28 cellular contexts compared by ENCODE assay signal in the genomic region with DNA sequence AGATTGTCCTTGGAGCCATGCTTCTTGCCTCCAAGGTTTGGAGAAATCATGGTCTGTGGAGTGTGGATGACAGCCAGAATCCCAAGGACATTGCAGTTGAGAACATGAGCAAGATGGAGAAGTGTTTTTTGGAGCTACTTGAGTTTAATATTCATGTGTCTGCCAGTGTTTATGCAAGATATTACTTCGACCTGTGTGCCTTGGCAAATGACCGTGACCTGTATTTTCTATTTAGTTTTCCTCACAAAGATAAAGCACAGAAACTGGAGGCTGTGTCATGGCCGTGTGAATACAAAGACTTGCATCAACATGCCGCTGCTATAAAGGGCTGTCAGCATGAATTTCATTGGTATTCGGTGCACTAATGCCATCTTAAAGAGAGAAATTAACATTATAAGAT. TPM values are rescaled to one million over a fixed set of nuclear protein-coding genes. Genes with fewer than 3 reads are reported as not detected.
DNase-seq lines count a peak whose midpoint lies in the region; ATAC-seq and TF ChIP-seq lines count a peak whose summit lies in the region.
"Had no signal": no experiment of that assay in that cellular context is flagged by ENCODE, and none has a peak within 500 bp of the region (broad histone marks: within the 10 kb centered on the region; RNA-seq: fewer than 3 reads in every experiment).

No MANE protein-coding gene starts in this region.

- no peaks in the 10 kb centered on the region for H3K9me2 ChIP-seq in DOHH2 (replicated peaks; ENCODE audit: control insufficient read depth, low read length)

- H3K4me2 ChIP-seq in DOHH2 (ENCODE audit: low read length) = peak overlapping the region; percentile 44

- H3K36me3 ChIP-seq in DOHH2 (ENCODE audit: control insufficient read depth, low read length) (peaks cover 99% of the 10 kb centered on the region), SK-N-MC (ENCODE audit: insufficient read depth, low read length) (peaks cover 23% of the 10 kb centered on the region; the same call in 1 of the 2 replicates), suprapubic skin (no peaks in the 10 kb centered on the region), WERI-Rb-1 (peaks cover 57% of the 10 kb centered on the region)
- H3K36me3 ChIP-seq: ascending aorta, vagina had no signal

- H3K27me3 Mint-ChIP-seq in Calu3 (ENCODE audit: unreplicated experiment) = no peaks in the 10 kb centered on the region
- H3K27me3 Mint-ChIP-seq: activated CD4-positive, alpha-beta T cell treated with anti-CD3 and anti-CD28 coated beads, Interleukin-2, amount 10 ng/mL, durations not matched to agents 24 days and 14 days; activated naive CD8-positive, alpha-beta T cell treated with anti-CD3 and anti-CD28 coated beads for 36 hours had no signal

- no peaks in the 10 kb centered on the region for H3K9me3 Mint-ChIP-seq in Calu3 (ENCODE audit: low read depth, unreplicated experiment)
- H3K9me3 Mint-ChIP-seq: activated CD4-positive, alpha-beta T cell treated with anti-CD3 and anti-CD28 coated beads, Interleukin-2, amount 10 ng/mL, durations not matched to agents 24 days and 14 days; activated naive CD8-positive, alpha-beta T cell treated with anti-CD3 and anti-CD28 coated beads for 36 hours; activated T-cell treated with anti-CD3 and anti-CD28 coated beads, Interleukin-2, amount 50 U/mL, for 4 hours; endodermal cell; neural crest cell had no signal

- TF ChIP-seq CTCF in DOHH2 (IDR thresholded peaks at IDR 0.05; ENCODE audit: low read depth, low read length, poor library complexity, severe bottlenecking) (no peak), suprapubic skin (IDR thresholded peaks at IDR 0.05) (no peak), WERI-Rb-1 (IDR thresholded peaks at IDR 0.05; ENCODE audit: low read depth, low read length) (no peak), Calu3 (IDR thresholded peaks at IDR 0.05; ENCODE audit: unreplicated experiment) (no peak)

- CTCF ChIA-PET in Calu3 (lab: Charles Lee) = no interaction called here

- intact Hi-C loops in Calu3 (cut with micrococcal nuclease; ENCODE audit: unreplicated experiment) = loop anchor here (10.0 kb wide), 1 partner anchor 316 kb away; a partner anchor contains a TSS

- H3K9me3 ChIP-seq in DOHH2 (ENCODE audit: control insufficient read depth, insufficient read depth, low read length) = no peaks in the 10 kb centered on the region
- H3K9me3 ChIP-seq in SK-N-MC (ENCODE audit: low read depth, low read length) = no peaks in the 10 kb centered on the region
- H3K9me3 ChIP-seq in suprapubic skin = no peaks in the 10 kb centered on the region
- H3K9me3 ChIP-seq in WERI-Rb-1 (ENCODE audit: severe bottlenecking) = no peaks in the 10 kb centered on the region
- H3K9me3 ChIP-seq: ascending aorta, lower lobe of right lung, SJCRH30, vagina had no signal

- H3K27ac ChIP-seq in DOHH2 (ENCODE audit: low read depth, low read length) (no peak overlapping the region; the same call in 1 of the 2 replicates), SK-N-MC (peak overlapping the region; percentile 26), suprapubic skin (peak overlapping the region; percentile 63), WERI-Rb-1 (no peak overlapping the region)
- H3K27ac ChIP-seq: ascending aorta, coronary artery, GM23248, lower lobe of right lung, SJCRH30, vagina had no signal

- H3K79me2 ChIP-seq in DOHH2 (ENCODE audit: control insufficient read depth, low read length) = peaks cover 100% of the 10 kb centered on the region

- TF ChIP-seq POLR2A in suprapubic skin (IDR thresholded peaks at IDR 0.05) = no peak

- 58% methylated on average over 5 of the region's 5 CpGs for WGBS in suprapubic skin

- DNase-seq in SK-N-MC (ENCODE audit: low read depth, low spot score) (no peak), suprapubic skin (ENCODE audit: low spot score in 2 of 2) (no peak), WERI-Rb-1 (no peak), Calu3 (no peak), NCI-H2227 (lab: John Stamatoyannopoulos, UW; ENCODE audit: unreplicated experiment) (no peak)
- DNase-seq: activated CD4-positive, alpha-beta T cell treated with anti-CD3 and anti-CD28 coated beads, Interleukin-2, amount 10 ng/mL, durations not matched to agents 24 days and 14 days; activated gamma-delta T cell; activated naive CD8-positive, alpha-beta T cell treated with anti-CD3 and anti-CD28 coated beads for 36 hours; activated T-cell treated with anti-CD3 and anti-CD28 coated beads, Interleukin-2, amount 50 U/mL, for 4 hours; DMS53; endodermal cell; foreskin melanocyte; GM23248; lower lobe of right lung; NCI-H1048; NCI-H1694; NCI-H82; right cardiac atrium; SJCRH30; stimulated activated CD4-positive, alpha-beta T cell treated with anti-CD3 and anti-CD28 coated beads, Interleukin-1b, Interleukin-23, amount 100 ng/mL, for 48 hours; stimulated activated naive CD8-positive, alpha-beta T cell treated with anti-CD3 and anti-CD28 coated beads, Interleukin-15, Interleukin-2, amounts not matched to agents 100 U/mL and 50 U/mL, for 24 hours; T-helper 9 cell had no signal

- peaks cover 94% of the 10 kb centered on the region for H3K4me1 ChIP-seq in DOHH2 (ENCODE audit: control insufficient read depth, low read length)
- H3K4me1 ChIP-seq in suprapubic skin = peaks cover 91% of the 10 kb centered on the region

- TF ChIP-seq EP300 in suprapubic skin (IDR thresholded peaks at IDR 0.05) = no peak

- peak; percentile 7 for ATAC-seq in esophagus mucosa
- ATAC-seq: activated T-cell treated with anti-CD3 and anti-CD28 coated beads, Interleukin-2, amount 50 U/mL, for 4 hours; right cardiac atrium; stimulated activated naive CD8-positive, alpha-beta T cell treated with anti-CD3 and anti-CD28 coated beads, Interleukin-15, Interleukin-2, amounts not matched to agents 100 U/mL and 50 U/mL, for 24 hours had no signal

- H3K9ac ChIP-seq in SK-N-MC (ENCODE audit: insufficient read length) = no peak overlapping the region
- H3K9ac ChIP-seq: GM23248 had no signal

- peaks cover 34% of the 10 kb centered on the region for H3K4me1 Mint-ChIP-seq in Calu3 (ENCODE audit: low read depth, unreplicated experiment)

- peaks cover 5% of the 10 kb centered on the region for H3K36me3 Mint-ChIP-seq in Calu3 (ENCODE audit: insufficient read depth, unreplicated experiment)

- H3K27me3 ChIP-seq in DOHH2 (ENCODE audit: control insufficient read depth, low read length) (no peaks in the 10 kb centered on the region; the same call in 1 of the 2 replicates), suprapubic skin (no peaks in the 10 kb centered on the region), WERI-Rb-1 (ENCODE audit: insufficient read depth, low read depth, severe bottlenecking) (no peaks in the 10 kb centered on the region)
- H3K27me3 ChIP-seq: ascending aorta, SJCRH30, vagina had no signal

- H4K20me1 ChIP-seq in DOHH2 (ENCODE audit: control insufficient read depth, insufficient read depth, low read depth, low read length) = peaks cover 89% of the 10 kb centered on the region

- no peak overlapping the region for H3K4me3 Mint-ChIP-seq in Calu3 (ENCODE audit: low read depth, unreplicated experiment)
- H3K4me3 Mint-ChIP-seq: activated CD4-positive, alpha-beta T cell treated with anti-CD3 and anti-CD28 coated beads, Interleukin-2, amount 10 ng/mL, durations not matched to agents 24 days and 14 days; activated naive CD8-positive, alpha-beta T cell treated with anti-CD3 and anti-CD28 coated beads for 36 hours; activated T-cell treated with anti-CD3 and anti-CD28 coated beads, Interleukin-2, amount 50 U/mL, for 4 hours; endodermal cell; neural crest cell had no signal

- H3K4me3 ChIP-seq in DOHH2 (ENCODE audit: low read length) (peak overlapping the region; percentile 28), SK-N-MC (no peak overlapping the region), suprapubic skin (no peak overlapping the region), WERI-Rb-1 (ENCODE audit: low read depth, low read length) (no peak overlapping the region)
- H3K4me3 ChIP-seq: ascending aorta, coronary artery, GM23248, lower lobe of right lung, SJCRH30, vagina had no signal

- BruUV-seq in Calu3 (replicated peaks; lab: Mats Ljungman, UMichigan) = no TSS peak

- H3F3A ChIP-seq in DOHH2 (ENCODE audit: control insufficient read depth, insufficient read depth) = peaks cover 11% of the 10 kb centered on the region; the same call in 1 of the 2 replicates

- H3K27ac Mint-ChIP-seq in Calu3 (ENCODE audit: unreplicated experiment) = no peak overlapping the region
- H3K27ac Mint-ChIP-seq: activated CD4-positive, alpha-beta T cell treated with anti-CD3 and anti-CD28 coated beads, Interleukin-2, amount 10 ng/mL, durations not matched to agents 24 days and 14 days; activated naive CD8-positive, alpha-beta T cell treated with anti-CD3 and anti-CD28 coated beads for 36 hours; endodermal cell had no signal

RNA-seq across cellular contexts. Expression of a gene that starts 9.0 kb away (rescaled TPM):
- 24.6 TPM for total RNA-seq in esophagus mucosa
- 100 to 1,000 TPM in 1 of 4 donors, 10 to 100 TPM in 3; 44.1 to 117 (median 53.4) TPM for total RNA-seq in suprapubic skin
- 81.6 and 90.4 TPM in 2 replicates for total RNA-seq in Calu3 (2022)

RNA-seq across cellular contexts. Expression of a gene that starts 48.3 kb away (rescaled TPM):
- total RNA-seq in esophagus mucosa (14.8 TPM), suprapubic skin (10 to 100 TPM; 16.3 to 73.7 (median 24.6) TPM), Calu3 (2022) (28.2 and 29.4 TPM in 2 replicates)

RNA-seq across cellular contexts. Expression of a gene that starts 55.9 kb away (rescaled TPM):
- total RNA-seq in esophagus mucosa = 13.5 TPM
- 10 to 100 TPM; 24.1 to 37.2 (median 36.6) TPM for total RNA-seq in suprapubic skin
- total RNA-seq in Calu3 (2022) = 45.9 and 46.9 TPM in 2 replicates

RNA-seq across cellular contexts. Expression of a gene that starts 56.2 kb away (rescaled TPM):
- total RNA-seq in esophagus mucosa (27.3 TPM), suprapubic skin (10 to 100 TPM; 26.5 to 48.1 (median 39.4) TPM), Calu3 (2022) (121 and 125 TPM in 2 replicates)

Comparison
In these comparisons a context has a peak if more than half of its experiments do, and no peak if none do; other contexts are left out.
1. H3K27ac ChIP-seq: peak in SK-N-MC (single experiment) and suprapubic skin (single experiment); none in DOHH2 (single experiment) and WERI-Rb-1 (single experiment).